8 cellular contexts compared by ENCODE assay signal in genomic region chr2:171706152-171706803, GRCh38. TPM values are rescaled to one million over a fixed set of nuclear protein-coding genes. Genes with fewer than 3 reads are reported as not detected.
A peak's percentile ranks its signal among the peaks of the same experiment; 100 is the strongest.
DNase-seq lines count a peak whose midpoint lies in the region; ATAC-seq and TF ChIP-seq lines count a peak whose summit lies in the region.

No MANE protein-coding gene starts in this region.

- no peak overlapping the region for H3K4me3 ChIP-seq in vagina

- peaks cover 24% of the 10 kb centered on the region for H3K4me1 ChIP-seq in vagina

- TF ChIP-seq CTCF in vagina (IDR thresholded peaks at IDR 0.05), result no peak

- no peak for TF ChIP-seq POLR2A in vagina (IDR thresholded peaks at IDR 0.05)

- intact Hi-C loops in vagina (cut with DNase I), result loop anchor here (10.0 kb wide), 1 partner anchor 399 kb away; the partner anchor contains the start of gene DLX2

- peak; percentile 9 for DNase-seq in GF-D8 (lab: John Stamatoyannopoulos, UW)
- peak; percentile 46 for DNase-seq in LHCN-M2 (ENCODE audit: low read depth)
- DNase-seq in astrocyte of the hippocampus (ENCODE audit: low read depth, low spot score), result peak; percentile 28
- DNase-seq in medulla oblongata (ENCODE audit: extremely low spot score), result peak; percentile 26
- DNase-seq in NCI-H524 treated with DMSO at 0.1 percent for 48 hours (lab: John Stamatoyannopoulos, UW), result no peak
- no peak for DNase-seq in activated effector memory CD4-positive, alpha-beta T cell treated with anti-CD3 and anti-CD28 coated beads, Interleukin-2, amount 50 U/mL, for 16 hours
- no peak for DNase-seq in vagina (ENCODE audit: extremely low spot score in 2 of 2)

- no peaks in the 10 kb centered on the region for H3K9me3 ChIP-seq in vagina

- H3K36me3 ChIP-seq in vagina, result peaks cover 0 to 4% of the 10 kb centered on the region in 2 donors

- H3K27me3 ChIP-seq in vagina, result no peaks in the 10 kb centered on the region

- no peak overlapping the region for H3K27ac ChIP-seq in vagina

- no peak for ATAC-seq in HG02870 (IDR thresholded peaks at IDR 0.05; ENCODE audit: unreplicated experiment)

RNA-seq across cellular contexts. Expression of gene DYNC1I2, which starts 19.0 kb away (rescaled TPM):
- total RNA-seq in LHCN-M2 (2014; rRNA removed) (178 and 196 TPM in 2 replicates), vagina (92.1 TPM)
- polyA plus RNA-seq in LHCN-M2 (2012), result 118 TPM

Comparison
In these comparisons a context has a peak if more than half of its experiments do, and no peak if none do; other contexts are left out.
1. DNase-seq: peak in GF-D8 (single experiment), LHCN-M2 (single experiment), astrocyte of the hippocampus (single experiment) and medulla oblongata (single experiment); none in NCI-H524 treated with DMSO at 0.1 percent for 48 hours (single experiment), activated effector memory CD4-positive, alpha-beta T cell treated with anti-CD3 and anti-CD28 coated beads, Interleukin-2, amount 50 U/mL, for 16 hours (single experiment) and vagina (0 of 2).